Comparison of ENCODE assay signal across 1 cellular context in genomic region chr17:34251186-34251585, GRCh38.
TF ChIP-seq lines count a peak whose summit lies in the region.

No MANE protein-coding gene starts in this region.

TF ChIP-seq in IMR-90, 13 proteins besides CTCF, POLR2A, EP300 and RAD21:
- no peak for TF ChIP-seq BHLHE40 (IDR thresholded peaks at IDR 0.05; ENCODE audit: low read depth, low read length)
- no peak for TF ChIP-seq FOS (IDR thresholded peaks at IDR 0.05; ENCODE audit: low read depth, low read length)
- TF ChIP-seq, protein P1, sequence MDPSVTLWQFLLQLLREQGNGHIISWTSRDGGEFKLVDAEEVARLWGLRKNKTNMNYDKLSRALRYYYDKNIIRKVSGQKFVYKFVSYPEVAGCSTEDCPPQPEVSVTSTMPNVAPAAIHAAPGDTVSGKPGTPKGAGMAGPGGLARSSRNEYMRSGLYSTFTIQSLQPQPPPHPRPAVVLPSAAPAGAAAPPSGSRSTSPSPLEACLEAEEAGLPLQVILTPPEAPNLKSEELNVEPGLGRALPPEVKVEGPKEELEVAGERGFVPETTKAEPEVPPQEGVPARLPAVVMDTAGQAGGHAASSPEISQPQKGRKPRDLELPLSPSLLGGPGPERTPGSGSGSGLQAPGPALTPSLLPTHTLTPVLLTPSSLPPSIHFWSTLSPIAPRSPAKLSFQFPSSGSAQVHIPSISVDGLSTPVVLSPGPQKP (IDR thresholded peaks at IDR 0.05; ENCODE audit: borderline replicate concordance, low read depth, low read length), result no peak
- no peak for TF ChIP-seq RFX5 (IDR thresholded peaks at IDR 0.05; ENCODE audit: low read depth, low read length)
- no peak for TF ChIP-seq MXI1 (IDR thresholded peaks at IDR 0.05; ENCODE audit: borderline replicate concordance, low read depth, low read length)
- TF ChIP-seq CHD1 (IDR thresholded peaks at IDR 0.05; ENCODE audit: low read depth, low read length), result no peak
- no peak for TF ChIP-seq SMC3 (IDR thresholded peaks at IDR 0.05; ENCODE audit: low read depth, low read length)
- no peak for TF ChIP-seq CEBPB (IDR thresholded peaks at IDR 0.05; ENCODE audit: low read depth, low read length)
- no peak for TF ChIP-seq RCOR1 (IDR thresholded peaks at IDR 0.05; ENCODE audit: insufficient replicate concordance, low read length)
- no peak for TF ChIP-seq NFE2L2 (IDR thresholded peaks at IDR 0.05; ENCODE audit: low read depth, low read length)
- TF ChIP-seq MAFK (IDR thresholded peaks at IDR 0.05; ENCODE audit: low read depth, low read length), result no peak
- TF ChIP-seq, protein P2, sequence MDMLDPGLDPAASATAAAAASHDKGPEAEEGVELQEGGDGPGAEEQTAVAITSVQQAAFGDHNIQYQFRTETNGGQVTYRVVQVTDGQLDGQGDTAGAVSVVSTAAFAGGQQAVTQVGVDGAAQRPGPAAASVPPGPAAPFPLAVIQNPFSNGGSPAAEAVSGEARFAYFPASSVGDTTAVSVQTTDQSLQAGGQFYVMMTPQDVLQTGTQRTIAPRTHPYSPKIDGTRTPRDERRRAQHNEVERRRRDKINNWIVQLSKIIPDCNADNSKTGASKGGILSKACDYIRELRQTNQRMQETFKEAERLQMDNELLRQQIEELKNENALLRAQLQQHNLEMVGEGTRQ (IDR thresholded peaks at IDR 0.05; ENCODE audit: low read depth, low read length), result no peak
- no peak for TF ChIP-seq MAZ (IDR thresholded peaks at IDR 0.05; ENCODE audit: borderline replicate concordance, low read depth, low read length)
